Comparison of ENCODE assay signal across 7 cellular contexts in the genomic region with DNA sequence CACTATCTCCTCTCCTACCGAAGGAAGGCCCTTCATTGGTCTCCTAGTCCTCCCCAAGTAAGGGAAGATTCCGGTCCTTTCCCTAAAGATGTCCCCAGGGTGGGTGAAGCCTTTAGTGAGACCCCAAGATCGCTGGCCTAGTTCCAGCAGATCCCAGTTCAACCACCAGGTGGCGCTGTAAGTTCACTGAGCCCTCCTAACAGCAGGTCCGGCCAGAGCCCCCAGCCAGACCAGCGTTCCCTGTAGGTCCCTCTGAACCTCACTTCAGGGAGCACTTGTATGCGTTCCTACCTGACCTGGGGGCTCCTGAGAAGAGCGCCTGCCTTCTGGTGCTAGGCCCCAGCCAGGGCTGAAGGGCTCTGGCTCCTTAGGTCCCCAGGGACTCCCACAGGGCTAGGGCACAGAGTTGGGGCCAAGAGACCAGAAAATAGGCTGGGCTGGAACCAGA. TPM values are rescaled to one million over a fixed set of nuclear protein-coding genes. Genes with fewer than 3 reads are reported as not detected.
DNase-seq lines count a peak whose midpoint lies in the region; ATAC-seq and TF ChIP-seq lines count a peak whose summit lies in the region.

No MANE protein-coding gene starts in this region.

- no peak for TF ChIP-seq POLR2A in esophagus squamous epithelium (IDR thresholded peaks at IDR 0.05)

- no peaks in the 10 kb centered on the region for H3K36me3 ChIP-seq in esophagus squamous epithelium

- peaks cover 21 to 51% (median 25%) of the 10 kb centered on the region in 3 donors for H3K4me1 ChIP-seq in esophagus squamous epithelium

- no peak overlapping the region for H3K27ac ChIP-seq in esophagus squamous epithelium

- intact Hi-C loops in esophagus squamous epithelium (cut with DNase I), result loop anchor here (5.0 to 10.0 kb wide), 2 partner anchors 37 to 339 kb away; a partner anchor contains a TSS

- 8 to 14% methylated on average over 2 of the region's 8 CpGs for WGBS in esophagus squamous epithelium, 2 donors

- H3K27me3 ChIP-seq in esophagus squamous epithelium, result peaks cover 0 to 55% (median 0%) of the 10 kb centered on the region in 4 donors

- H3K9me3 ChIP-seq in esophagus squamous epithelium, result no peaks in the 10 kb centered on the region

- H3K4me3 Mint-ChIP-seq in nephron, result no peak overlapping the region

- ATAC-seq in HG03108 (IDR thresholded peaks at IDR 0.05; ENCODE audit: unreplicated experiment), result peak; percentile 44
- peak; percentile 67 for ATAC-seq in stimulated activated naive CD8-positive, alpha-beta T cell treated with anti-CD3 and anti-CD28 coated beads, Interleukin-15, Interleukin-2, amounts not matched to agents 100 U/mL and 50 U/mL, for 24 hours

- DNase-seq in GM12864 (ENCODE audit: low read depth) (peak; percentile 3), NCI-H82 treated with DMSO at 0.1 percent for 48 hours (lab: John Stamatoyannopoulos, UW; ENCODE audit: unreplicated experiment) (peak; percentile 38), esophagus squamous epithelium (lab: John Stamatoyannopoulos, UW) (no peak)
- DNase-seq in activated CD8-positive, alpha-beta memory T cell treated with anti-CD3 and anti-CD28 coated beads, Interleukin-2, amount 50 U/mL, for 48 hours, result peak; percentile 96
- DNase-seq in stimulated activated naive CD8-positive, alpha-beta T cell treated with anti-CD3 and anti-CD28 coated beads, Interleukin-15, Interleukin-2, amounts not matched to agents 100 U/mL and 50 U/mL, for 24 hours, result peak; percentile 81

- H3K27ac Mint-ChIP-seq in nephron, result peak overlapping the region in 1 of 3 experiments; percentile 8

- peaks cover 27% of the 10 kb centered on the region for H3K4me1 Mint-ChIP-seq in nephron

- peaks cover 33% of the 10 kb centered on the region for H3K27me3 Mint-ChIP-seq in nephron (ENCODE audit: low read depth)

- no peak overlapping the region for H3K4me3 ChIP-seq in GM12864 (ENCODE audit: low read depth, low read length)
- H3K4me3 ChIP-seq in esophagus squamous epithelium, result no peak overlapping the region

- TF ChIP-seq CTCF in GM12864 (IDR thresholded peaks at IDR 0.05; ENCODE audit: low read depth, low read length, missing control alignments), result peak; percentile 93
- peak; percentile 85 to 96 (median 92) for TF ChIP-seq CTCF in esophagus squamous epithelium (IDR thresholded peaks at IDR 0.05)
- peak; percentile 97 to 99 (median 98) for TF ChIP-seq CTCF in nephron (IDR thresholded peaks at IDR 0.05; ENCODE audit: unreplicated experiment in 3 of 3)

- no peaks in the 10 kb centered on the region for H3K9me3 Mint-ChIP-seq in nephron

- no peaks in the 10 kb centered on the region for H3K36me3 Mint-ChIP-seq in nephron (ENCODE audit: low read depth)

RNA-seq across cellular contexts. Expression of a gene that starts 38.1 kb away (rescaled TPM):
- not detected for total RNA-seq in esophagus squamous epithelium

RNA-seq across cellular contexts. Expression of a gene that starts 56.8 kb away (rescaled TPM):
- 10 to 100 TPM in 1 of 4 donors, 1 to 10 TPM in 3; 2.7 to 14.1 (median 8.1) TPM for total RNA-seq in esophagus squamous epithelium
